Comparison of ENCODE assay signal across 27 cellular contexts in genomic region chr2:178025551-178026185, GRCh38.
"Had no signal": no experiment of that assay in that cellular context is flagged by ENCODE, and none has a peak within 500 bp of the region (broad histone marks: within the 10 kb centered on the region; RNA-seq: fewer than 3 reads in every experiment).

No MANE protein-coding gene starts in this region.

- ATAC-seq: esophagus mucosa; gastrocnemius medialis; left colon; left ventricle myocardium superior; lower lobe of right lung; naive thymus-derived CD8-positive, alpha-beta T cell; psoas muscle; sciatic nerve; stimulated activated memory B cell treated with anti-CD40 and anti-IgM and Interleukin-4, amounts not matched to agents 10 μg/mL and 1 μg/mL and 100 μg/mL, for 72 hours; stimulated activated naive CD8-positive, alpha-beta T cell treated with anti-CD3 and anti-CD28 coated beads, Interleukin-15, Interleukin-2, amounts not matched to agents 100 U/mL and 50 U/mL, for 24 hours had no signal

- FAIRE-seq: keratinocyte, urothelium cell line had no signal

- DNase-seq: caudate nucleus; cerebellar nuclear complex; cortex of kidney; dorsolateral prefrontal cortex; effector CD4-positive, alpha-beta T cell; foreskin fibroblast; gastrocnemius medialis; hypothalamus; immature natural killer cell; left colon; left ventricle myocardium superior; lower lobe of right lung; naive thymus-derived CD8-positive, alpha-beta T cell; occipital lobe; ovary; posterior cingulate gyrus; psoas muscle; stimulated activated CD4-positive, alpha-beta T cell treated with anti-CD3 and anti-CD28 coated beads, Interleukin-2, amount 100 ng/mL, for 24 hours; stimulated activated CD4-positive, alpha-beta T cell treated with anti-CD3 and anti-CD28 coated beads, Interleukin-4, amount 100 ng/mL, for 24 hours; stimulated activated naive CD8-positive, alpha-beta T cell treated with anti-CD3 and anti-CD28 coated beads, Interleukin-15, Interleukin-2, amounts not matched to agents 100 U/mL and 50 U/mL, for 24 hours; substantia nigra; upper lobe of left lung had no signal
